In the genomic region with DNA sequence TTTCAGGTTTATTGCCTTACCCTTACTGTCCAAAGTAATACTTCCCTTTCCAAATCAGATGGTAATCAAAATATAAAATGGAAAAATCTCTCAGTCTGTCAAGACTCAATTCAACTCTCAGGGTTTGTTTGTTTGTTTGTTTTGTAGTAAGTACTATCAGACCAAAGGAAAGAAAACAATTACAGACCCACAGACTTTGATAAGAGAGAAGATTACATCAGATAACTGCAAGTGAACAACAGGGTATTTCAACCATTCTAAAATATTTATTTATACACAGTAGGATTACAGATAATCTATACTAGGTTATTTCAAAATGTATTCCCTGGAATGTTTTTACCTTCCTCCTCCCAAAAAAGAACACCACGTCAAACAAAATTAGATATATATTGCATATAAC, we compare ENCODE assay signal across 28 cellular contexts.
"Had no signal": no experiment of that assay in that cellular context is flagged by ENCODE, and none has a peak within 500 bp of the region (broad histone marks: within the 10 kb centered on the region; RNA-seq: fewer than 3 reads in every experiment).

No MANE protein-coding gene starts in this region.

- H3K4me3 ChIP-seq: colonic mucosa, coronary artery, dorsolateral prefrontal cortex, esophagus muscularis mucosa, esophagus squamous epithelium, gastrocnemius medialis, gastroesophageal sphincter, heart left ventricle, heart right ventricle, hepatocyte had no signal

- H3K9me3 ChIP-seq: colonic mucosa, esophagus muscularis mucosa, esophagus squamous epithelium, gastrocnemius medialis, gastroesophageal sphincter, heart left ventricle, heart right ventricle had no signal

- ATAC-seq: effector memory CD8-positive, alpha-beta T cell; esophagus mucosa; foreskin keratinocyte; gastrocnemius medialis; gastroesophageal sphincter; heart left ventricle; heart right ventricle had no signal

- H3K4me2 ChIP-seq: hepatocyte had no signal

- H3K27ac ChIP-seq: colonic mucosa, coronary artery, dorsolateral prefrontal cortex, epithelial cell of prostate, esophagus muscularis mucosa, esophagus squamous epithelium, foreskin keratinocyte, gastrocnemius medialis, gastroesophageal sphincter, heart left ventricle, heart right ventricle, hepatocyte had no signal

- FAIRE-seq: endometrium, endothelial cell of umbilical vein had no signal

- H3K4me1 ChIP-seq: colonic mucosa, esophagus squamous epithelium, foreskin keratinocyte, gastrocnemius medialis had no signal

- H3K27me3 ChIP-seq: colonic mucosa, dorsolateral prefrontal cortex, esophagus muscularis mucosa, esophagus squamous epithelium, foreskin keratinocyte, gastrocnemius medialis, gastroesophageal sphincter, heart left ventricle, heart right ventricle, hepatocyte had no signal

- H3K27ac Mint-ChIP-seq: dendritic cell treated with granulocyte-macrophage colony-stimulating factor and Interleukin-4, amounts not matched to agents 40 ng/mL and 50 ng/mL, for 4 days; effector memory CD8-positive, alpha-beta T cell; endodermal cell had no signal

- H3K27me3 Mint-ChIP-seq: dendritic cell treated with granulocyte-macrophage colony-stimulating factor and Interleukin-4, amounts not matched to agents 40 ng/mL and 50 ng/mL, for 4 days; effector memory CD8-positive, alpha-beta T cell had no signal

- H3K4me3 Mint-ChIP-seq: dendritic cell treated with granulocyte-macrophage colony-stimulating factor and Interleukin-4, amounts not matched to agents 40 ng/mL and 50 ng/mL, for 4 days; effector memory CD8-positive, alpha-beta T cell; endodermal cell had no signal

- H3K36me3 ChIP-seq: colonic mucosa had no signal

- DNase-seq: colonic mucosa; cortex of kidney; dermis blood vessel endothelial cell; dorsolateral prefrontal cortex; effector CD4-positive, alpha-beta T cell; effector CD8-positive, alpha-beta T cell; effector memory CD4-positive, alpha-beta T cell; effector memory CD8-positive, alpha-beta T cell; endodermal cell; erythroblast; esophagus squamous epithelium; foreskin fibroblast; foreskin keratinocyte; foreskin melanocyte; gastrocnemius medialis; glutamatergic neuron; head of caudate nucleus; heart left ventricle; heart right ventricle had no signal

- H3K9me3 Mint-ChIP-seq: dendritic cell treated with granulocyte-macrophage colony-stimulating factor and Interleukin-4, amounts not matched to agents 40 ng/mL and 50 ng/mL, for 4 days; effector memory CD8-positive, alpha-beta T cell; endodermal cell had no signal
